ENCODE assay signal across 23 cellular contexts in the genomic region with DNA sequence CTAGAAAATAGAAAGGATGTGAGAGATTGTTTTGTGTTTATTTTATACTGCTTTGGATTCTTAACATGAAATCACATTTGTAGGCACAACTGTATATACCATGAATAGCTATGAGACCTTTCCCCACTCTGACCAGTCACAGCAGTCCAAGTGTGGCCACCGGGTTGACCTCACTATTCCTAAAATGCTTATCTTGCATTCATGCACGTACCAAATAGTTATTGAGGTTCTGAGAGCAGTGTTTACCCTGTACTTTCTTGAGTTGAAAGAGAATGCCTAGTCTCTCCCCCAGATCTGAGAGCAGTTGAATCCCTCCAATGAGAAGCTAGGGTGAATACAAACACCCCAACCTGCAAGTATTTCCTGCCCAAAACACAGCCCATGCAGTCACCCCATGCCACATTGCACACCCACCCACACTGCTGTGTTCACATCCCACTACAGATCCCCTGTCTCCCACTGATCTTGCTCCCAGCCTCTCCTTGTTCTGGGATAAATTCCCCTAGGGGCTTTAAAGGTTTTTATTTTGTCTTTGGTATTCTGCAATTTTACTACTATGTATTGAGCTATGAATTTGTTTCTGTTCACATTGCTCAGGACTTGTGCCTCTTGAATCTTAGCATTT. TPM values are rescaled to one million over a fixed set of nuclear protein-coding genes. Genes with fewer than 3 reads are reported as not detected.
DNase-seq lines count a peak whose midpoint lies in the region; ATAC-seq and TF ChIP-seq lines count a peak whose summit lies in the region.
"Had no signal": no experiment of that assay in that cellular context is flagged by ENCODE, and none has a peak within 500 bp of the region (broad histone marks: within the 10 kb centered on the region; RNA-seq: fewer than 3 reads in every experiment).

No MANE protein-coding gene starts in this region.

- peaks cover 42% of the 10 kb centered on the region for H3K36me3 Mint-ChIP-seq in MCF 10A (ENCODE audit: insufficient read depth, unreplicated experiment)
- peaks cover 5% of the 10 kb centered on the region for H3K36me3 Mint-ChIP-seq in T-helper 17 cell (ENCODE audit: low read depth)

- H3K4me1 ChIP-seq in breast epithelium (no peaks in the 10 kb centered on the region), thymus (ENCODE audit: control insufficient read depth, insufficient read depth, low read length) (peaks cover 14% of the 10 kb centered on the region)

- CTCF ChIA-PET in MCF 10A (lab: Yijun Ruan, JAX) = interaction anchor here (0.6 to 1.5 kb wide), 11 partner anchors 53 to 189 kb away, joined by 3 to 6 read pairs (median 3); no protein-coding TSS in a partner anchor

- peaks cover 20% of the 10 kb centered on the region for H3K4me1 Mint-ChIP-seq in MCF 10A (ENCODE audit: insufficient read depth, unreplicated experiment)
- H3K4me1 Mint-ChIP-seq in T-helper 17 cell = peaks cover 36% of the 10 kb centered on the region

- peak overlapping the region; percentile 13 for H3K27ac Mint-ChIP-seq in MCF 10A (ENCODE audit: low read depth, unreplicated experiment)
- peak overlapping the region; percentile 94 for H3K27ac Mint-ChIP-seq in T-helper 17 cell
- H3K27ac Mint-ChIP-seq: activated B cell treated with CpG ODN at 0.5 μM for 24 hours; dendritic cell treated with granulocyte-macrophage colony-stimulating factor and Interleukin-4, amounts not matched to agents 40 ng/mL and 50 ng/mL, for 4 days had no signal

- H3K9me3 ChIP-seq in breast epithelium = no peaks in the 10 kb centered on the region
- no peaks in the 10 kb centered on the region for H3K9me3 ChIP-seq in T-helper 17 cell (ENCODE audit: control insufficient read depth, low read length, poor library complexity, severe bottlenecking)
- no peaks in the 10 kb centered on the region for H3K9me3 ChIP-seq in thymus (ENCODE audit: control insufficient read depth)
- H3K9me3 ChIP-seq: HAP-1 had no signal

- no peaks in the 10 kb centered on the region for H3K27me3 Mint-ChIP-seq in MCF 10A (ENCODE audit: insufficient read depth, unreplicated experiment)
- H3K27me3 Mint-ChIP-seq in T-helper 17 cell = no peaks in the 10 kb centered on the region

- intact Hi-C loops in MCF 10A (cut with micrococcal nuclease) (no loop called here), breast epithelium (cut with DNase I; ENCODE audit: low total_unique reads) (loop anchor here (10.0 kb wide), 1 partner anchor 196 kb away; no protein-coding TSS in a partner anchor)

- 82% methylated on average over 2 of the region's 2 CpGs for WGBS in thymus

- DNase-seq in MCF 10A (ENCODE audit: unreplicated experiment) (no peak), breast epithelium (ENCODE audit: low spot score in 2 of 2) (no peak), T-helper 17 cell (no peak), epithelial cell of prostate (ENCODE audit: low read depth, low spot score) (no peak), NCI-H524 (lab: John Stamatoyannopoulos, UW) (no peak)
- DNase-seq: activated B cell treated with CpG ODN at 0.5 μM for 24 hours; activated CD4-positive, alpha-beta T cell treated with anti-CD3 and anti-CD28 coated beads, Interleukin-2, amount 50 U/mL, for 48 hours; activated gamma-delta T cell treated with Interleukin-2 at 50 U/mL for 16 hours; activated T-cell treated with anti-CD3 and anti-CD28 coated beads for 4 hours; Calu3; NCI-H1105 treated with DMSO at 0.1 percent for 48 hours; NCI-H2029 treated with DMSO at 0.1 percent for 48 hours; NCI-H226; NCI-H774; T1000 had no signal

- H3K27me3 ChIP-seq in breast epithelium (no peaks in the 10 kb centered on the region), thymus (ENCODE audit: control insufficient read depth, insufficient read depth) (no peaks in the 10 kb centered on the region)

- no peak for TF ChIP-seq POLR2A in breast epithelium (IDR thresholded peaks at IDR 0.05)

- H3K27ac ChIP-seq in breast epithelium (no peak overlapping the region), epithelial cell of prostate (peak overlapping the region; percentile 67), thymus (ENCODE audit: low read depth) (peak overlapping the region; percentile 10)

- H3K4me3 ChIP-seq in breast epithelium (no peak overlapping the region), thymus (ENCODE audit: low read length) (no peak overlapping the region)
- H3K4me3 ChIP-seq: GM12878, HAP-1, lung had no signal

- H3K4me3 Mint-ChIP-seq in MCF 10A (ENCODE audit: unreplicated experiment) (no peak overlapping the region), T-helper 17 cell (no peak overlapping the region)
- H3K4me3 Mint-ChIP-seq: activated B cell treated with CpG ODN at 0.5 μM for 24 hours; dendritic cell treated with granulocyte-macrophage colony-stimulating factor and Interleukin-4, amounts not matched to agents 40 ng/mL and 50 ng/mL, for 4 days had no signal

- ATAC-seq in T-helper 17 cell (no peak), GM18520 (IDR thresholded peaks at IDR 0.05; ENCODE audit: unreplicated experiment) (no peak), HG03039 (IDR thresholded peaks at IDR 0.05; ENCODE audit: unreplicated experiment) (no peak)
- ATAC-seq: GM12878, Right ventricle myocardium inferior had no signal

- TF ChIP-seq CTCF in MCF 10A (IDR thresholded peaks at IDR 0.05; ENCODE audit: unreplicated experiment) (no peak), breast epithelium (IDR thresholded peaks at IDR 0.05) (no peak)

- H3K36me3 ChIP-seq in breast epithelium = no peaks in the 10 kb centered on the region
- H3K36me3 ChIP-seq in thymus (ENCODE audit: control insufficient read depth, insufficient read depth) = no peaks in the 10 kb centered on the region

- no TSS peak for BruUV-seq in MCF 10A (replicated peaks; lab: Mats Ljungman, UMichigan)

- H3K9me3 Mint-ChIP-seq in MCF 10A (ENCODE audit: unreplicated experiment) = no peaks in the 10 kb centered on the region
- H3K9me3 Mint-ChIP-seq: activated B cell treated with CpG ODN at 0.5 μM for 24 hours; dendritic cell treated with granulocyte-macrophage colony-stimulating factor and Interleukin-4, amounts not matched to agents 40 ng/mL and 50 ng/mL, for 4 days had no signal

- POLR2A ChIA-PET in MCF 10A (lab: Yijun Ruan, JAX) = interaction anchor here (0.6 to 3.0 kb wide), 4 partner anchors 67 to 125 kb away, joined by 3 to 16 read pairs (median 4); a partner anchor contains a TSS

RNA-seq across cellular contexts. Expression of a gene that starts 51.6 kb away (rescaled TPM):
- total RNA-seq in MCF 10A (2022) (53.2 and 55.7 TPM in 2 replicates), breast epithelium (10 to 100 TPM; 25.6 to 36.6 (median 29.5) TPM), T-helper 17 cell (10 to 100 TPM; 16.8 to 17.4 TPM)
- 33.1 TPM for polyA plus RNA-seq in thymus

Comparison
In these comparisons a context has a peak if more than half of its experiments do, and no peak if none do; other contexts are left out.
1. H3K27ac ChIP-seq: peak in epithelial cell of prostate (single experiment) and thymus (single experiment); none in breast epithelium (0 of 2).